ENCODE assay signal across 16 cellular contexts in the genomic region with DNA sequence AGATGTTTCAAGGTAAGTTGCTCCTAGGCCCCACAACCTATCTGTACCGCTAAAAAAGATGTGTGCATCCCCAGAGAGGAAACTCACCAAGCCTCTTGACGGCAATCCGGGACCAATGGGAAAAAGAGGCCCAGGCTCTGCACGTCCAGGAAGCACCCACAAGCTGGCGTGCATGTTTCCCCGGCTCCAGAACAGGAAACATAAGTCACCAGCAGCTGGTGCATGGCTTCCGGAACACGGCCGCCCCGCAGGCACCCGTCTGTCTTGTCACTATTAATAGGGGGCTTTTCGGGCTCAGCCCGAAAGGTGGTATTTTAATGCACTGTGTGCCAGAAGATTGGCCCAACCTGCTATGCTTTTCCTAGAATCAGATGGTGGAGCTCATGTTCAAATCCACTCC. TPM values are rescaled to one million over a fixed set of nuclear protein-coding genes. Genes with fewer than 3 reads are reported as not detected.
"Had no signal": no experiment of that assay in that cellular context is flagged by ENCODE, and none has a peak within 500 bp of the region (broad histone marks: within the 10 kb centered on the region; RNA-seq: fewer than 3 reads in every experiment).

No MANE protein-coding gene starts in this region.

- H3K4me1 ChIP-seq: adrenal gland had no signal

- H3K4me3 ChIP-seq: adrenal gland, cardiac muscle cell, hepatocyte, mucosa of descending colon had no signal

- H3K27ac ChIP-seq: adrenal gland, cardiac muscle cell, hepatocyte had no signal

- H3K9me3 ChIP-seq: adrenal gland, mucosa of descending colon had no signal

- H3K4me2 ChIP-seq: hepatocyte had no signal

- ATAC-seq: activated T-cell treated with anti-CD3 and anti-CD28 coated beads, Interleukin-2, amount 50 U/mL, for 4 hours; esophagus mucosa; left lobe of liver; mucosa of descending colon; natural killer cell had no signal

- H3K36me3 ChIP-seq: adrenal gland, cardiac muscle cell had no signal

- H3K27me3 ChIP-seq: adrenal gland, cardiac muscle cell, hepatocyte had no signal

- DNase-seq: activated CD4-positive, alpha-beta T cell treated with anti-CD3 and anti-CD28 coated beads, Interleukin-2, amount 50 U/mL, for 48 hours; activated CD4-positive, CD25-positive, alpha-beta regulatory T cell treated with anti-CD3 and anti-CD28 coated beads, Interleukin-2, amount 50 U/mL, for 72 hours; activated effector memory CD4-positive, alpha-beta T cell treated with anti-CD3 and anti-CD28 coated beads, Interleukin-2, amount 50 U/mL, for 16 hours; activated T-cell treated with anti-CD3 and anti-CD28 coated beads, Interleukin-2, amount 50 U/mL, for 4 hours; adrenal gland; islet precursor cell; mucosa of descending colon; natural killer cell; retina; stimulated activated CD4-positive, alpha-beta T cell treated with anti-CD3 and anti-CD28 coated beads, Interleukin-4, amount 100 ng/mL, for 4 hours; stimulated activated CD8-positive, alpha-beta memory T cell treated with anti-CD3 and anti-CD28 coated beads, Interleukin-4, amount 100 ng/mL, for 48 hours; T1000 had no signal

RNA-seq across cellular contexts. Expression of a gene that starts 22.2 kb away (rescaled TPM):
- total RNA-seq: natural killer cell had no signal
